Comparison of ENCODE assay signal across 8 cellular contexts in the genomic region with DNA sequence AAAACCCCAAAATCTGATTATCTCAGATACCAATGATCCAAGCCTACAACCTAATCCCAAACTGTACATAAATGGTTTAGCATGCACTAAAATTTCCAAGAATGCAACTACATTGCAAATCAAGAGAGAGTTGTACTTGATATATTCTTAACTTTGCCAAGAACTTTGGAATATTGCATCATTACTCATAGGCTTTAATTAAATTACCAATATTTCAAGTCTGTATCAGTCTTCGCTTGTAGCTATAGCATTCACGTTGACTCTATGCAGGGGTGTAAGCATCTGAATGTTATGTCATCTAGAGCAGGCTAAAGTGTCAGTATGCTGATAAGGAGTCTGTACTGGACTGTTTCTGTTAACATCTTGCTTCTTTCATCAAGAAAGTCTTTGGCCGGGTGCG. TPM values are rescaled to one million over a fixed set of nuclear protein-coding genes. Genes with fewer than 3 reads are reported as not detected.
"Had no signal": no experiment of that assay in that cellular context is flagged by ENCODE, and none has a peak within 500 bp of the region (broad histone marks: within the 10 kb centered on the region; RNA-seq: fewer than 3 reads in every experiment).

No MANE protein-coding gene starts in this region.

- H3K9ac ChIP-seq: GM23248 had no signal

- H3K4me3 ChIP-seq: GM23248 had no signal

- H2AFZ ChIP-seq: GM23248 had no signal

- H3K4me3 Mint-ChIP-seq: H9 had no signal

- DNase-seq: GM23248, H9, HCEC 1CT, KBM-7 had no signal

- H3K27ac ChIP-seq: GM23248 had no signal

- H3K9me3 Mint-ChIP-seq: H9 had no signal

- H3K27ac Mint-ChIP-seq: H9 had no signal

- FAIRE-seq: H1, H54, HTR-8/SVneo had no signal

RNA-seq across cellular contexts. Expression of gene FOXI3, which starts 56.3 kb away (rescaled TPM):
- total RNA-seq: GM23248, HT-29 had no signal
- polyA plus RNA-seq: GM23248 had no signal
